In the genomic region with DNA sequence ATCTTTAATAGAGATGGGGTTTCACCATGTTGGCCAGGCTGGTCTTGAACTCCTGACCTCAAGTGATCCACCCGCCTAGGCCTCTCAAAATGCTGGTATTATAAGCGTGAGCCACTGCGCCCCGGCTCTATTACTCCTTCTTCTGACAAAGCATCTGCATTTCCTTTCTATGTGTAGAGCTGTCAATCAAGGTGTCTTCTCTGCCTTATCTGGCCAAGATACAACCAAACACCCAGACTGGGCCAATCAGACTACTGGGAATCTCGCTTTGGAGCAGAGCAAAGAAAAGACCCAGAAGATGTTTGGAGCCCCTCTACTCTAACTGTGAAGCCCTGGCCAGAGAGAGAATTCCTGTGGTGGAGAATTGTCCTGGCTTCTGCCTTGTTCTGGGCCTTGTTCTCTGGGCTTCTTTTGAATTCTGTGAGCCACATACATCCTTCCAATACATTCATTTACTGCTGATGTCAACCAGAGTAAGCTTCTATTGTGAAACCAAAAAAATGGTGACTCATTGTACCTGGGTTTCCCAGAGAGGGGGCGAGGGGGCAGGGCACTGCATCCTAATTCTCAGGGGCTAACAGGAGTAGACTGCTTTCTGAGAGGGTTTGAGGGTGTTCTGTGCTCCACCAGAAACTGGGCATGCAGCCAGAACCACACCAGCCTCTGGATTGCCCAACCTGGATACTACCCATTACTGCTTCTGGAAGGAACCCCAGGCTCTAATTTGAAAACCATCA, we compare ENCODE assay signal across 8 cellular contexts. TPM values are rescaled to one million over a fixed set of nuclear protein-coding genes. Genes with fewer than 3 reads are reported as not detected.
DNase-seq lines count a peak whose midpoint lies in the region; ATAC-seq and TF ChIP-seq lines count a peak whose summit lies in the region.

No MANE protein-coding gene starts in this region.

- no peak overlapping the region for H3K4me3 ChIP-seq in fibroblast of villous mesenchyme (ENCODE audit: low read depth, low read length)

- H3K4me1 Mint-ChIP-seq in natural killer cell treated with Interleukin-12 subunit alpha and Interleukin-12 subunit beta and Interleukin-15 and Interleukin-18, amount 100 ng/mL, for 72 hours (ENCODE audit: low read depth in 2 of 2), result peaks cover 58% of the 10 kb centered on the region in 2 donors
- peaks cover 5 to 7% of the 10 kb centered on the region in 2 donors for H3K4me1 Mint-ChIP-seq in natural killer cell

- peak; percentile 70 to 86 for ATAC-seq in natural killer cell treated with Interleukin-12 subunit alpha and Interleukin-12 subunit beta and Interleukin-15 and Interleukin-18, amount 100 ng/mL, for 72 hours
- ATAC-seq in natural killer cell (no peak), HG03039 (IDR thresholded peaks at IDR 0.05; ENCODE audit: unreplicated experiment) (no peak), GM18517 (IDR thresholded peaks at IDR 0.05; ENCODE audit: unreplicated experiment) (no peak)

- intact Hi-C loops in natural killer cell (cut with micrococcal nuclease), result loop anchor here (5.0 kb wide), 3 partner anchors 37 to 427 kb away; a partner anchor contains a TSS

- H3K27ac Mint-ChIP-seq in natural killer cell treated with Interleukin-12 subunit alpha and Interleukin-12 subunit beta and Interleukin-15 and Interleukin-18, amount 100 ng/mL, for 72 hours, result peak overlapping the region; percentile 96 to 99
- no peak overlapping the region for H3K27ac Mint-ChIP-seq in natural killer cell

- no peaks in the 10 kb centered on the region for H3K27me3 Mint-ChIP-seq in natural killer cell treated with Interleukin-12 subunit alpha and Interleukin-12 subunit beta and Interleukin-15 and Interleukin-18, amount 100 ng/mL, for 72 hours
- no peaks in the 10 kb centered on the region for H3K27me3 Mint-ChIP-seq in natural killer cell (ENCODE audit: low read depth in 2 of 2)

- DNase-seq in natural killer cell treated with Interleukin-12 subunit alpha and Interleukin-12 subunit beta and Interleukin-15 and Interleukin-18, amount 100 ng/mL, for 72 hours (ENCODE audit: low spot score), result peak; percentile 66
- DNase-seq in natural killer cell (no peak), UCSD-AML1 (lab: John Stamatoyannopoulos, UW; ENCODE audit: unreplicated experiment) (peak; percentile 20), fibroblast of villous mesenchyme (ENCODE audit: low read depth) (peak; percentile 81), midbrain (lab: John Stamatoyannopoulos, UW) (no peak), GF-D8 (lab: John Stamatoyannopoulos, UW) (no peak)

- TF ChIP-seq CTCF in natural killer cell (IDR thresholded peaks at IDR 0.05), result no peak
- TF ChIP-seq CTCF in fibroblast of villous mesenchyme (IDR thresholded peaks at IDR 0.05; ENCODE audit: insufficient read depth, low read depth, low read length), result no peak

- H3K36me3 Mint-ChIP-seq in natural killer cell treated with Interleukin-12 subunit alpha and Interleukin-12 subunit beta and Interleukin-15 and Interleukin-18, amount 100 ng/mL, for 72 hours, result peaks cover 9% of the 10 kb centered on the region
- no peaks in the 10 kb centered on the region for H3K36me3 Mint-ChIP-seq in natural killer cell

- peaks cover 2% of the 10 kb centered on the region for H3K9me3 Mint-ChIP-seq in natural killer cell treated with Interleukin-12 subunit alpha and Interleukin-12 subunit beta and Interleukin-15 and Interleukin-18, amount 100 ng/mL, for 72 hours
- H3K9me3 Mint-ChIP-seq in natural killer cell, result no peaks in the 10 kb centered on the region

- H3K4me3 Mint-ChIP-seq in natural killer cell treated with Interleukin-12 subunit alpha and Interleukin-12 subunit beta and Interleukin-15 and Interleukin-18, amount 100 ng/mL, for 72 hours, result peak overlapping the region; percentile 77
- no peak overlapping the region for H3K4me3 Mint-ChIP-seq in natural killer cell

RNA-seq across cellular contexts. Expression of a gene that starts 18.8 kb away (rescaled TPM):
- total RNA-seq in natural killer cell treated with Interleukin-12 subunit alpha and Interleukin-12 subunit beta and Interleukin-15 and Interleukin-18, amount 100 ng/mL, for 72 hours, result 10 to 100 TPM in 1 of 2 donors, 1 to 10 TPM in 1; 5.3 to 21.2 TPM
- 1 to 10 TPM; 1.4 to 4.8 (median 2.1) TPM for total RNA-seq in natural killer cell
- 0.43 and 0.64 TPM in 2 replicates for total RNA-seq in fibroblast of villous mesenchyme

RNA-seq across cellular contexts. Expression of a gene that starts 37.4 kb away (rescaled TPM):
- 100 to 1,000 TPM; 219 to 220 TPM for total RNA-seq in natural killer cell treated with Interleukin-12 subunit alpha and Interleukin-12 subunit beta and Interleukin-15 and Interleukin-18, amount 100 ng/mL, for 72 hours
- 10 to 100 TPM; 12.6 to 32.5 (median 21.4) TPM for total RNA-seq in natural killer cell
- total RNA-seq in fibroblast of villous mesenchyme, result not detected in 2 replicates

Comparison
In these comparisons a context has a peak if more than half of its experiments do, and no peak if none do; other contexts are left out.
1. ATAC-seq: peak in natural killer cell treated with Interleukin-12 subunit alpha and Interleukin-12 subunit beta and Interleukin-15 and Interleukin-18, amount 100 ng/mL, for 72 hours (2 of 2); none in natural killer cell (0 of 3), HG03039 (single experiment) and GM18517 (single experiment).
2. DNase-seq: peak in natural killer cell treated with Interleukin-12 subunit alpha and Interleukin-12 subunit beta and Interleukin-15 and Interleukin-18, amount 100 ng/mL, for 72 hours (single experiment), UCSD-AML1 (single experiment) and fibroblast of villous mesenchyme (single experiment); none in natural killer cell (single experiment), midbrain (single experiment) and GF-D8 (single experiment).
3. H3K27ac Mint-ChIP-seq: peak in natural killer cell treated with Interleukin-12 subunit alpha and Interleukin-12 subunit beta and Interleukin-15 and Interleukin-18, amount 100 ng/mL, for 72 hours (2 of 2); none in natural killer cell (0 of 2).
4. RNA of a gene that starts 37.4 kb away (total RNA-seq): 219 to 220 TPM in natural killer cell treated with Interleukin-12 subunit alpha and Interleukin-12 subunit beta and Interleukin-15 and Interleukin-18, amount 100 ng/mL, for 72 hours and 12.6 to 32.5 TPM in natural killer cell; not detected in fibroblast of villous mesenchyme; every median in the first group is over 10 times any median in the second.